In genomic region chr6:149723771-149724417, GRCh38 we compare ENCODE assay signal across 1 cellular context.
TF ChIP-seq lines count a peak whose summit lies in the region.

No MANE protein-coding gene starts in this region.

TF ChIP-seq in GM12878, 131 proteins besides CTCF, POLR2A, EP300 and RAD21:
- 0 out of 2 replicates have a peak, but pooled peaks have one; percentile 26 for TF ChIP-seq YY1 (IDR thresholded peaks at IDR 0.05; ENCODE audit: low read depth, low read length)
- TF ChIP-seq SMARCA5 (IDR thresholded peaks at IDR 0.05): no peak
- no peak for TF ChIP-seq NBN (IDR thresholded peaks at IDR 0.05)
- TF ChIP-seq, protein P1, sequence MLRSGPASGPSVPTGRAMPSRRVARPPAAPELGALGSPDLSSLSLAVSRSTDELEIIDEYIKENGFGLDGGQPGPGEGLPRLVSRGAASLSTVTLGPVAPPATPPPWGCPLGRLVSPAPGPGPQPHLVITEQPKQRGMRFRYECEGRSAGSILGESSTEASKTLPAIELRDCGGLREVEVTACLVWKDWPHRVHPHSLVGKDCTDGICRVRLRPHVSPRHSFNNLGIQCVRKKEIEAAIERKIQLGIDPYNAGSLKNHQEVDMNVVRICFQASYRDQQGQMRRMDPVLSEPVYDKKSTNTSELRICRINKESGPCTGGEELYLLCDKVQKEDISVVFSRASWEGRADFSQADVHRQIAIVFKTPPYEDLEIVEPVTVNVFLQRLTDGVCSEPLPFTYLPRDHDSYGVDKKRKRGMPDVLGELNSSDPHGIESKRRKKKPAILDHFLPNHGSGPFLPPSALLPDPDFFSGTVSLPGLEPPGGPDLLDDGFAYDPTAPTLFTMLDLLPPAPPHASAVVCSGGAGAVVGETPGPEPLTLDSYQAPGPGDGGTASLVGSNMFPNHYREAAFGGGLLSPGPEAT (IDR thresholded peaks at IDR 0.05; ENCODE audit: low read depth): no peak
- peak; percentile 46; the same call in 1 of the 2 replicates for TF ChIP-seq SMC3 (IDR thresholded peaks at IDR 0.05; ENCODE audit: borderline replicate concordance, low read length)
- peak; percentile 82; the same call in 1 of the 2 replicates for TF ChIP-seq ZBTB33 (IDR thresholded peaks at IDR 0.05)
